8 cellular contexts compared by ENCODE assay signal in genomic region chr17:38482039-38482699, GRCh38. TPM values are rescaled to one million over a fixed set of nuclear protein-coding genes. Genes with fewer than 3 reads are reported as not detected.
DNase-seq lines count a peak whose midpoint lies in the region; TF ChIP-seq lines count a peak whose summit lies in the region.
"Not testable (repeated sequence)": the region's sequence is repeated elsewhere in the genome, so short reads cannot be mapped to it uniquely, and the experiment has no call there.

No MANE protein-coding gene starts in this region.

- DNase-seq in C1 segment of cervical spinal cord (lab: John Stamatoyannopoulos, UW): peak in 10 of 14 donors; percentile 13 to 80 (median 57)
- DNase-seq in NCI-H2081 treated with DMSO at 0.1 percent for 48 hours (lab: John Stamatoyannopoulos, UW): peak; percentile 48
- DNase-seq in NCI-H774 (lab: John Stamatoyannopoulos, UW): peak; percentile 91
- not testable (repeated sequence) for DNase-seq in astrocyte of the cerebellum (ENCODE audit: low read depth); mesenchymal stem cell
- DNase-seq in globus pallidus (ENCODE audit: low spot score): peak; percentile 88
- peak in 45 of 49 donors; percentile 13 to 86 (median 57) for DNase-seq in substantia nigra (lab: John Stamatoyannopoulos, UW)

- not testable (repeated sequence) for H3K18ac ChIP-seq in mesenchymal stem cell (ENCODE audit: low read depth in 1 of 2, low read length in 2 of 2)

- WGBS in mesenchymal stem cell: 100% methylated on average over 19 of the region's 19 CpGs

- not testable (repeated sequence) for H3K23ac ChIP-seq in mesenchymal stem cell (ENCODE audit: low read length in 2 of 2)

- TF ChIP-seq EP300 in Ishikawa (IDR thresholded peaks at IDR 0.05; ENCODE audit: borderline replicate concordance): peak; percentile 62

- H3K4me1 ChIP-seq in mesenchymal stem cell (ENCODE audit: control insufficient read depth, insufficient read depth, low read depth, low read length): peaks cover 50% of the 10 kb centered on the region

- not testable (repeated sequence) for H3K4ac ChIP-seq in mesenchymal stem cell (ENCODE audit: low read depth in 1 of 2, low read length in 2 of 2)

- peak; percentile 8; the same call in 1 of the 2 replicates for TF ChIP-seq RAD21 in Ishikawa (IDR thresholded peaks at IDR 0.05; ENCODE audit: low read depth)

- not testable (repeated sequence) for H2BK15ac ChIP-seq in mesenchymal stem cell (ENCODE audit: low read depth, poor library complexity, severe bottlenecking)

- H3K9me3 ChIP-seq in mesenchymal stem cell (ENCODE audit: control insufficient read depth, low read length): not testable (repeated sequence)

- H2AK5ac ChIP-seq in mesenchymal stem cell (ENCODE audit: low read length, severe bottlenecking): peak overlapping the region; percentile 23

- not testable (repeated sequence) for H3K79me1 ChIP-seq in mesenchymal stem cell (replicated peaks; ENCODE audit: low read length, poor library complexity, severe bottlenecking)

- peaks cover 53 to 63% of the 10 kb centered on the region in 2 experiments for H3K36me3 ChIP-seq in mesenchymal stem cell (ENCODE audit: control insufficient read depth in 1 of 2, insufficient read depth in 2 of 2, low read depth in 1 of 2, low read length in 2 of 2)

- H3K4me2 ChIP-seq in mesenchymal stem cell (ENCODE audit: low read length, poor library complexity, severe bottlenecking): not testable (repeated sequence)

- H4K91ac ChIP-seq in mesenchymal stem cell (ENCODE audit: low read length): not testable (repeated sequence)

- H3K27me3 ChIP-seq in mesenchymal stem cell (ENCODE audit: control insufficient read depth in 1 of 2, insufficient read depth in 1 of 2, low read length in 2 of 2): not testable (repeated sequence)

- not testable (repeated sequence) for H2BK12ac ChIP-seq in mesenchymal stem cell (ENCODE audit: low read length in 2 of 2)

- H4K8ac ChIP-seq in mesenchymal stem cell (ENCODE audit: low read length): not testable (repeated sequence)

- peak overlapping the region; percentile 75 for H2BK5ac ChIP-seq in mesenchymal stem cell (ENCODE audit: low read depth, low read length, poor library complexity, severe bottlenecking)

- in situ Hi-C loops in astrocyte of the cerebellum (cut with HindIII; ENCODE audit: low sequenced_read_pairs): not testable (repeated sequence)

- H3K4me3 ChIP-seq in astrocyte of the cerebellum (ENCODE audit: low read depth, low read length); mesenchymal stem cell (ENCODE audit: insufficient read depth in 1 of 2, low read depth in 1 of 2, low read length in 2 of 2): not testable (repeated sequence)

- not testable (repeated sequence) for H2AFZ ChIP-seq in mesenchymal stem cell (ENCODE audit: low read depth, low read length)

- H3K9ac ChIP-seq in mesenchymal stem cell (ENCODE audit: low read length): not testable (repeated sequence)

- H3K14ac ChIP-seq in mesenchymal stem cell (ENCODE audit: low read length in 2 of 2): not testable (repeated sequence)

- peak overlapping the region; percentile 84 for H3K27ac ChIP-seq in mesenchymal stem cell (ENCODE audit: low read length, poor library complexity, severe bottlenecking)
- H3K27ac ChIP-seq in substantia nigra (ENCODE audit: low read depth, low read length, poor library complexity, severe bottlenecking): peak overlapping the region; percentile 86

- peak; percentile 23 for TF ChIP-seq CTCF in astrocyte of the cerebellum (IDR thresholded peaks at IDR 0.05; ENCODE audit: low read depth, low read length, missing control alignments)

- not testable (repeated sequence) for H2BK120ac ChIP-seq in mesenchymal stem cell (ENCODE audit: low read depth, low read length)

TF ChIP-seq in Ishikawa, 13 proteins besides CTCF, POLR2A, EP300 and RAD21:
- TF ChIP-seq TEAD4 (IDR thresholded peaks at IDR 0.05) (0 out of 2 replicates have a peak, but pooled peaks have one; percentile 22), TCF12 (IDR thresholded peaks at IDR 0.05; ENCODE audit: low read depth) (peak; percentile 90), NFIC (IDR thresholded peaks at IDR 0.05) (peak; percentile 59; the same call in 1 of the 2 replicates)

RNA-seq across cellular contexts. Expression of gene ARHGAP23, which starts 53.9 kb away (rescaled TPM):
- polyA plus RNA-seq in mesenchymal stem cell (2013, experiment 1 of 2): 66.7 TPM
- 60.9 TPM for polyA plus RNA-seq in mesenchymal stem cell (2013, experiment 2 of 2)
